Comparison of ENCODE assay signal across 17 cellular contexts in genomic region chr4:134773497-134774000, GRCh38.
"Had no signal": no experiment of that assay in that cellular context is flagged by ENCODE, and none has a peak within 500 bp of the region (broad histone marks: within the 10 kb centered on the region; RNA-seq: fewer than 3 reads in every experiment).

No MANE protein-coding gene starts in this region.

- DNase-seq: cerebellar nuclear complex; effector memory CD8-positive, alpha-beta T cell; gastrocnemius medialis; glutamatergic neuron; islet precursor cell; left cardiac atrium; sigmoid colon; small intestine; stimulated activated CD4-positive, alpha-beta T cell treated with anti-CD3 and anti-CD28 coated beads, Interleukin-12 subunit alpha, Interleukin-12 subunit beta, amount 100 ng/mL, for 4 hours; stimulated activated naive CD4-positive, alpha-beta T cell treated with Interleukin-2 at 50 U/mL for 16 hours; trophoblast cell; uterus had no signal

- H3K4me1 ChIP-seq: esophagus muscularis mucosa, gastrocnemius medialis, sigmoid colon, uterus had no signal

- H3K4me3 ChIP-seq: esophagus muscularis mucosa, gastrocnemius medialis, sigmoid colon, uterus had no signal

- H3K27ac Mint-ChIP-seq: dendritic cell treated with granulocyte-macrophage colony-stimulating factor and Interleukin-4, amounts not matched to agents 40 ng/mL and 50 ng/mL, for 4 days; effector memory CD8-positive, alpha-beta T cell; nephron had no signal

- ATAC-seq: effector memory CD8-positive, alpha-beta T cell; gastrocnemius medialis; left cardiac atrium had no signal

- H3K9me3 ChIP-seq: esophagus muscularis mucosa, gastrocnemius medialis, neutrophil, uterus had no signal

- H3K27me3 ChIP-seq: esophagus muscularis mucosa, gastrocnemius medialis, neutrophil, sigmoid colon, uterus had no signal

- H3K27me3 Mint-ChIP-seq: dendritic cell treated with granulocyte-macrophage colony-stimulating factor and Interleukin-4, amounts not matched to agents 40 ng/mL and 50 ng/mL, for 4 days; effector memory CD8-positive, alpha-beta T cell had no signal

- H3K4me3 Mint-ChIP-seq: dendritic cell treated with granulocyte-macrophage colony-stimulating factor and Interleukin-4, amounts not matched to agents 40 ng/mL and 50 ng/mL, for 4 days; effector memory CD8-positive, alpha-beta T cell; nephron had no signal

- H3K9me3 Mint-ChIP-seq: dendritic cell treated with granulocyte-macrophage colony-stimulating factor and Interleukin-4, amounts not matched to agents 40 ng/mL and 50 ng/mL, for 4 days had no signal

- H3K4me1 Mint-ChIP-seq: nephron had no signal

- H3K27ac ChIP-seq: epithelial cell of prostate, esophagus muscularis mucosa, gastrocnemius medialis, neutrophil, sigmoid colon, uterus had no signal

- H3K36me3 ChIP-seq: esophagus muscularis mucosa, gastrocnemius medialis, neutrophil, sigmoid colon, uterus had no signal
